Comparison of ENCODE assay signal across 1 cellular context in the genomic region with DNA sequence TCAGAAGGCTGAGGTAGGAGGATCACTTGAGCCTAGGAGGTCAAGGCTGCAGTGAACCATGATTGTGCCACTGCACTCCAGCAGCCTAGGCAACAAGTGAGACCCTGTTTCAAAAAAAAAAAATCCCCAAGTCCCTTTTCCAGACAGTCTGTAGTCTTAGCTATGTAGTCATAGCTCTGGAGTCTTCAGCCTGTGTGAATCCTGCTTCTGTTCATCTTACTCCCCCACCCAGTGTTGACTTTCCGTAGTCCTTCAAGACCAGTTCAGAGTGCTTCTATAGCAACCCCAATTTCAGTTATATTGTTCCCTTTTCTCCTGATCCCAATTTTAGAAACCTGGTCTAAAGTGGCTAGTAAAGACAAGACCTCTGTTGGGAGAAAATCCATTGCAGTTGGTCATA.
TF ChIP-seq lines count a peak whose summit lies in the region.

No MANE protein-coding gene starts in this region.

TF ChIP-seq in H1, 55 proteins besides CTCF, POLR2A, EP300 and RAD21:
- TF ChIP-seq EGR1 (IDR thresholded peaks at IDR 0.05; ENCODE audit: borderline replicate concordance, low read depth, low read length), result no peak
- peak; percentile 39; the same call in 1 of the 2 replicates for TF ChIP-seq POLR2AphosphoS5 (IDR thresholded peaks at IDR 0.05; ENCODE audit: low read depth, low read length)
- no peak for TF ChIP-seq YY1 (IDR thresholded peaks at IDR 0.05; ENCODE audit: low read depth, low read length)
- no peak for TF ChIP-seq BACH1 (IDR thresholded peaks at IDR 0.05; ENCODE audit: low read length)
